In genomic region chr17:76528156-76528527, GRCh38 we compare ENCODE assay signal across 8 cellular contexts. TPM values are rescaled to one million over a fixed set of nuclear protein-coding genes. Genes with fewer than 3 reads are reported as not detected.
DNase-seq lines count a peak whose midpoint lies in the region; ATAC-seq and TF ChIP-seq lines count a peak whose summit lies in the region.

No MANE protein-coding gene starts in this region.

- H3K27me3 Mint-ChIP-seq in activated T-helper 1 cell treated with anti-CD3 and anti-CD28 coated beads, Interleukin-12 subunit alpha, Interleukin-12 subunit beta, Interleukin-2, Interleukin-4 antibody, amounts not matched to agents 30 ng/mL and 10 ng/mL and 1 ng/mL, durations not matched to agents 14 hours and 24 hours and 36 hours (ENCODE audit: insufficient read depth) = peaks cover 4% of the 10 kb centered on the region

- no peaks in the 10 kb centered on the region for H3K27me3 ChIP-seq in IMR-90 (ENCODE audit: control insufficient read depth, insufficient read depth, low read length)

- no peak for TF ChIP-seq CTCF in IMR-90 (conservative IDR thresholded peaks at IDR 0.05; ENCODE audit: low read depth, low read length)

- no peak for TF ChIP-seq POLR2A in IMR-90 (IDR thresholded peaks at IDR 0.05; ENCODE audit: low read depth, low read length)

- 0 out of 2 replicates have a peak overlapping the region, but pooled peaks have one; percentile 11 for H3K9ac ChIP-seq in IMR-90 (ENCODE audit: low read depth, low read length)

- no peak overlapping the region for H3K27ac Mint-ChIP-seq in activated T-helper 1 cell treated with anti-CD3 and anti-CD28 coated beads, Interleukin-12 subunit alpha, Interleukin-12 subunit beta, Interleukin-2, Interleukin-4 antibody, amounts not matched to agents 30 ng/mL and 10 ng/mL and 1 ng/mL, durations not matched to agents 14 hours and 24 hours and 36 hours

- peak overlapping the region; percentile 58 for H2BK20ac ChIP-seq in IMR-90 (ENCODE audit: low read depth, low read length)

- H3K9me1 ChIP-seq in IMR-90 (ENCODE audit: insufficient read depth, low read length) = peaks cover 25% of the 10 kb centered on the region

- peak overlapping the region; percentile 99 for H3K4ac ChIP-seq in IMR-90 (ENCODE audit: low read depth, low read length)

- H3K14ac ChIP-seq in IMR-90 (replicated peaks; ENCODE audit: low read depth, low read length) = peak overlapping the region; percentile 61; the same call in 1 of the 2 replicates

- no peak overlapping the region; the same call in 1 of the 2 replicates for H4K5ac ChIP-seq in IMR-90 (ENCODE audit: low read depth, low read length)

- H3K36me3 ChIP-seq in IMR-90 (ENCODE audit: control insufficient read depth, insufficient read depth, low read length) = peaks cover 7% of the 10 kb centered on the region; the same call in 1 of the 2 replicates

- H2BK5ac ChIP-seq in IMR-90 (ENCODE audit: low read depth, low read length, poor library complexity, severe bottlenecking) = peak overlapping the region; percentile 70

- BruUV-seq in IMR-90 (replicated peaks; lab: Mats Ljungman, UMichigan) = no TSS peak

- H3K18ac ChIP-seq in IMR-90 (ENCODE audit: low read depth, low read length) = peak overlapping the region; percentile 90; the same call in 1 of the 2 replicates

- ATAC-seq in GM18909 (IDR thresholded peaks at IDR 0.05; ENCODE audit: poor library complexity, unreplicated experiment) (peak; percentile 35), IMR-90 (ENCODE audit: low read depth) (no peak), esophagus mucosa (peak; percentile 11), GM21367 (IDR thresholded peaks at IDR 0.05; ENCODE audit: unreplicated experiment) (no peak), left lobe of liver (no peak)

- H3K4me1 ChIP-seq in IMR-90 (ENCODE audit: control insufficient read depth, insufficient read depth, low read length) = peaks cover 51% of the 10 kb centered on the region

- peak overlapping the region; percentile 92 for H4K91ac ChIP-seq in IMR-90 (ENCODE audit: insufficient read depth, low read depth, low read length)

- peak; percentile 20 for DNase-seq in IMR-90
- DNase-seq in left lobe of liver (ENCODE audit: low spot score) = no peak
- DNase-seq in HUDEP-2 (lab: John Stamatoyannopoulos, UW; ENCODE audit: unreplicated experiment in 76 of 76) = no peak
- no peak for DNase-seq in activated T-helper 1 cell treated with anti-CD3 and anti-CD28 coated beads, Interleukin-12 subunit alpha, Interleukin-12 subunit beta, Interleukin-2, Interleukin-4 antibody, amounts not matched to agents 30 ng/mL and 10 ng/mL and 1 ng/mL, durations not matched to agents 14 hours and 24 hours and 36 hours (ENCODE audit: low spot score)

- peak overlapping the region; percentile 39 to 88; a peak in 3 of 4 replicates for H4K8ac ChIP-seq in IMR-90 (ENCODE audit: low read depth in 2 of 2, low read length in 2 of 2)

- no peak overlapping the region for H3K4me2 ChIP-seq in IMR-90 (ENCODE audit: low read depth, low read length)

- dilution Hi-C loops in IMR-90 (cut with HindIII; ENCODE audit: low sequenced_read_pairs, unreplicated experiment) = no loop called here

- 0 out of 2 replicates have a peak, but pooled peaks cover 2% of the 10 kb centered on the region for H4K20me1 ChIP-seq in IMR-90 (ENCODE audit: insufficient read depth, low read length)

- no peak overlapping the region for H3K23ac ChIP-seq in IMR-90 (ENCODE audit: low read depth, low read length)

- POLR2A ChIA-PET in IMR-90 (lab: Charles Lee; ENCODE audit: unreplicated experiment) = interaction anchor here (1.1 kb wide), 1 partner anchor 17 kb away, joined by 3 read pairs; no protein-coding TSS in a partner anchor

- H2BK15ac ChIP-seq in IMR-90 (ENCODE audit: low read depth, low read length) = peak overlapping the region; percentile 99; the same call in 2 of the 3 replicates

- peaks cover 0 to 23% of the 10 kb centered on the region in 2 experiments; a peak in 1 of 4 replicates for H3K79me1 ChIP-seq in IMR-90 (ENCODE audit: low read depth in 1 of 2, low read length in 2 of 2)

- H3K4me3 Mint-ChIP-seq in activated T-helper 1 cell treated with anti-CD3 and anti-CD28 coated beads, Interleukin-12 subunit alpha, Interleukin-12 subunit beta, Interleukin-2, Interleukin-4 antibody, amounts not matched to agents 30 ng/mL and 10 ng/mL and 1 ng/mL, durations not matched to agents 14 hours and 24 hours and 36 hours = no peak overlapping the region

- TF ChIP-seq RAD21 in IMR-90 (IDR thresholded peaks at IDR 0.05; ENCODE audit: low read length) = no peak

- H3K27ac ChIP-seq in IMR-90 (ENCODE audit: insufficient read depth, low read length) (peak overlapping the region; percentile 89), skin epidermis (peak overlapping the region; percentile 23 to 94 (median 84))

- no peaks in the 10 kb centered on the region for H3K9me3 Mint-ChIP-seq in activated T-helper 1 cell treated with anti-CD3 and anti-CD28 coated beads, Interleukin-12 subunit alpha, Interleukin-12 subunit beta, Interleukin-2, Interleukin-4 antibody, amounts not matched to agents 30 ng/mL and 10 ng/mL and 1 ng/mL, durations not matched to agents 14 hours and 24 hours and 36 hours

- in situ Hi-C loops in IMR-90 (cut with MboI; ENCODE audit: low sequenced_read_pairs) = no loop called here

- H2AK9ac ChIP-seq in IMR-90 (replicated peaks; ENCODE audit: low read depth, low read length, poor library complexity) = peak overlapping the region; percentile 82

- H3K56ac ChIP-seq in IMR-90 (ENCODE audit: extremely low read depth, insufficient read depth, low read length) = no peak overlapping the region

- whole genome bisulfite sequencing in IMR-90 (ENCODE audit: extremely low coverage in 2 of 2, insufficient read length in 1 of 2), 2 experiments = 75% methylated on average over 7 of the region's 15 CpGs; no CpG with 5 or more reads in 1 of the 2 experiments

- peak overlapping the region; percentile 62 for H2AFZ ChIP-seq in IMR-90 (replicated peaks; ENCODE audit: low read length, poor library complexity)

- peak overlapping the region; percentile 97 for H2BK120ac ChIP-seq in IMR-90 (ENCODE audit: low read depth, low read length)

- intact Hi-C loops in IMR-90 (cut with micrococcal nuclease) = no loop called here
- intact Hi-C loops in activated T-helper 1 cell treated with anti-CD3 and anti-CD28 coated beads, Interleukin-12 subunit alpha, Interleukin-12 subunit beta, Interleukin-2, Interleukin-4 antibody, amounts not matched to agents 30 ng/mL and 10 ng/mL and 1 ng/mL, durations not matched to agents 14 hours and 24 hours and 36 hours (cut with micrococcal nuclease) = no loop called here

- CTCF ChIA-PET in IMR-90 (lab: Yijun Ruan, JAX) = interaction anchor here (0.5 to 2.0 kb wide), 2 partner anchors 96 to 263 kb away, joined by 3 to 6 read pairs; no protein-coding TSS in a partner anchor

- H3K4me1 Mint-ChIP-seq in activated T-helper 1 cell treated with anti-CD3 and anti-CD28 coated beads, Interleukin-12 subunit alpha, Interleukin-12 subunit beta, Interleukin-2, Interleukin-4 antibody, amounts not matched to agents 30 ng/mL and 10 ng/mL and 1 ng/mL, durations not matched to agents 14 hours and 24 hours and 36 hours (ENCODE audit: low read depth) = peaks cover 7% of the 10 kb centered on the region

- no peaks in the 10 kb centered on the region for H3K9me3 ChIP-seq in IMR-90 (ENCODE audit: control insufficient read depth, insufficient read depth, low read length)

- H2AK5ac ChIP-seq in IMR-90 (ENCODE audit: low read depth, low read length) = peak overlapping the region; percentile 98

- H3K36me3 Mint-ChIP-seq in activated T-helper 1 cell treated with anti-CD3 and anti-CD28 coated beads, Interleukin-12 subunit alpha, Interleukin-12 subunit beta, Interleukin-2, Interleukin-4 antibody, amounts not matched to agents 30 ng/mL and 10 ng/mL and 1 ng/mL, durations not matched to agents 14 hours and 24 hours and 36 hours (ENCODE audit: low read depth) = no peaks in the 10 kb centered on the region

- H3K4me3 ChIP-seq in IMR-90 (ENCODE audit: insufficient read depth, low read depth, low read length) (no peak overlapping the region), skin epidermis (no peak overlapping the region)

RNA-seq across cellular contexts. Expression of gene CYGB, which starts 9.4 kb away (rescaled TPM):
- total RNA-seq in IMR-90 (2012; rRNA removed) = 1.3 and 1.7 TPM in 2 replicates
- 2.9 and 3.5 TPM in 2 replicates for polyA plus RNA-seq in IMR-90 (2012; rRNA removed)
- 3.6 and 4.3 TPM in 2 replicates for polyA plus RNA-seq in IMR-90 (2012; cell fraction: cytosol; rRNA removed)
- 1.2 and 1.9 TPM in 2 replicates for polyA plus RNA-seq in IMR-90 (2012; cell fraction: nucleus; rRNA removed; ENCODE audit: low replicate concordance)
- total RNA-seq in esophagus mucosa = 2.6 TPM
- 5.0 TPM for total RNA-seq in left lobe of liver
- total RNA-seq in activated T-helper 1 cell treated with anti-CD3 and anti-CD28 coated beads, Interleukin-12 subunit alpha, Interleukin-12 subunit beta, Interleukin-2, Interleukin-4 antibody, amounts not matched to agents 30 ng/mL and 10 ng/mL and 1 ng/mL, durations not matched to agents 14 hours and 24 hours and 36 hours = not detected in 2 replicates

RNA-seq across cellular contexts. Expression of gene PRCD, which starts 11.7 kb away (rescaled TPM):
- total RNA-seq in IMR-90 (2012; rRNA removed) (under 0.01 TPM in 1 of 2 replicates, not detected in the other), esophagus mucosa (0.64 TPM), left lobe of liver (0.15 TPM)
- 0.32 TPM in 2 replicates for polyA plus RNA-seq in IMR-90 (2012; rRNA removed)
- 0.24 and 0.26 TPM in 2 replicates for polyA plus RNA-seq in IMR-90 (2012; cell fraction: cytosol; rRNA removed)
- polyA plus RNA-seq in IMR-90 (2012; cell fraction: nucleus; rRNA removed; ENCODE audit: low replicate concordance) = 1.4 and 3.8 TPM in 2 replicates
- total RNA-seq in activated T-helper 1 cell treated with anti-CD3 and anti-CD28 coated beads, Interleukin-12 subunit alpha, Interleukin-12 subunit beta, Interleukin-2, Interleukin-4 antibody, amounts not matched to agents 30 ng/mL and 10 ng/mL and 1 ng/mL, durations not matched to agents 14 hours and 24 hours and 36 hours = not detected in 2 replicates

RNA-seq across cellular contexts. Expression of gene RHBDF2, which starts 26.9 kb away (rescaled TPM):
- 1.3 and 1.4 TPM in 2 replicates for total RNA-seq in IMR-90 (2012; rRNA removed)
- polyA plus RNA-seq in IMR-90 (2012; rRNA removed) = 8.3 and 10.0 TPM in 2 replicates
- polyA plus RNA-seq in IMR-90 (2012; cell fraction: cytosol; rRNA removed) = 6.7 and 10.1 TPM in 2 replicates
- polyA plus RNA-seq in IMR-90 (2012; cell fraction: nucleus; rRNA removed; ENCODE audit: low replicate concordance) = 29.5 and 54.3 TPM in 2 replicates
- total RNA-seq in esophagus mucosa = 36.8 TPM
- total RNA-seq in left lobe of liver = 8.9 TPM
- 53.2 and 53.7 TPM in 2 replicates for total RNA-seq in activated T-helper 1 cell treated with anti-CD3 and anti-CD28 coated beads, Interleukin-12 subunit alpha, Interleukin-12 subunit beta, Interleukin-2, Interleukin-4 antibody, amounts not matched to agents 30 ng/mL and 10 ng/mL and 1 ng/mL, durations not matched to agents 14 hours and 24 hours and 36 hours

RNA-seq across cellular contexts. Expression of gene ST6GALNAC2, which starts 57.5 kb away (rescaled TPM):
- not detected in 2 replicates for total RNA-seq in IMR-90 (2012; rRNA removed)
- 0.10 TPM in 1 of 2 replicates, not detected in the other for polyA plus RNA-seq in IMR-90 (2012; rRNA removed)
- polyA plus RNA-seq in IMR-90 (2012; cell fraction: cytosol; rRNA removed) = 0.06 and 0.18 TPM in 2 replicates
- 0.03 and 0.25 TPM in 2 replicates for polyA plus RNA-seq in IMR-90 (2012; cell fraction: nucleus; rRNA removed; ENCODE audit: low replicate concordance)
- 24.0 TPM for total RNA-seq in esophagus mucosa
- total RNA-seq in left lobe of liver = 4.0 TPM
- total RNA-seq in activated T-helper 1 cell treated with anti-CD3 and anti-CD28 coated beads, Interleukin-12 subunit alpha, Interleukin-12 subunit beta, Interleukin-2, Interleukin-4 antibody, amounts not matched to agents 30 ng/mL and 10 ng/mL and 1 ng/mL, durations not matched to agents 14 hours and 24 hours and 36 hours = not detected in 2 replicates

Comparison
In these comparisons a context has a peak if more than half of its experiments do, and no peak if none do; other contexts are left out.
1. ATAC-seq: peak in GM18909 (single experiment) and esophagus mucosa (single experiment); none in IMR-90 (single experiment), GM21367 (single experiment) and left lobe of liver (single experiment).